Comparison of ENCODE assay signal across 20 cellular contexts in genomic region chr2:113178069-113178468, GRCh38. TPM values are rescaled to one million over a fixed set of nuclear protein-coding genes. Genes with fewer than 3 reads are reported as not detected.
DNase-seq lines count a peak whose midpoint lies in the region; ATAC-seq and TF ChIP-seq lines count a peak whose summit lies in the region.
"Had no signal": no experiment of that assay in that cellular context is flagged by ENCODE, and none has a peak within 500 bp of the region (broad histone marks: within the 10 kb centered on the region; RNA-seq: fewer than 3 reads in every experiment).

No MANE protein-coding gene starts in this region.

- no peak overlapping the region for H3K27ac ChIP-seq in CD4-positive, CD25-positive, alpha-beta regulatory T cell (ENCODE audit: insufficient read depth, low read length, poor library complexity, severe bottlenecking)
- no peak overlapping the region for H3K27ac ChIP-seq in body of pancreas
- H3K27ac ChIP-seq: 22Rv1, heart left ventricle, skin epidermis, suprapubic skin had no signal

- H3K27me3 Mint-ChIP-seq in T-helper 1 cell treated with Interleukin-12 subunit alpha and Interleukin-12 subunit beta and Interleukin-4 antibody, amounts not matched to agents 30 μg/mL and 1 μg/mL, for 36 hours (ENCODE audit: low read depth), result no peaks in the 10 kb centered on the region
- H3K27me3 Mint-ChIP-seq in CD4-positive, CD25-positive, alpha-beta regulatory T cell, result peaks cover 11% of the 10 kb centered on the region
- H3K27me3 Mint-ChIP-seq in activated T-helper 17 cell treated with anti-CD3 and anti-CD28 coated beads, Interleukin-2, amount 50 U/mL, for 72 hours, result no peaks in the 10 kb centered on the region
- H3K27me3 Mint-ChIP-seq in naive thymus-derived CD8-positive, alpha-beta T cell, result peaks cover 0 to 2% (median 0%) of the 10 kb centered on the region in 5 donors
- H3K27me3 Mint-ChIP-seq: progenitor cell of endocrine pancreas had no signal

- H3K4me3 ChIP-seq in CD4-positive, CD25-positive, alpha-beta regulatory T cell (ENCODE audit: low read depth, low read length), result no peak overlapping the region
- H3K4me3 ChIP-seq in body of pancreas, result no peak overlapping the region
- H3K4me3 ChIP-seq: heart left ventricle, lung, skin epidermis, suprapubic skin had no signal

- ATAC-seq in CD4-positive, CD25-positive, alpha-beta regulatory T cell (ENCODE audit: low read depth in 2 of 2), result no peak
- no peak for ATAC-seq in activated T-helper 17 cell treated with anti-CD3 and anti-CD28 coated beads, Interleukin-2, amount 50 U/mL, for 72 hours (replicated peaks)
- ATAC-seq in naive thymus-derived CD8-positive, alpha-beta T cell, result no peak
- ATAC-seq in body of pancreas (no peak), GM21717 (IDR thresholded peaks at IDR 0.05; ENCODE audit: unreplicated experiment) (no peak), GM21529 (IDR thresholded peaks at IDR 0.05; ENCODE audit: unreplicated experiment) (no peak)
- ATAC-seq: heart left ventricle, Right ventricle myocardium inferior had no signal

- H3K4me1 ChIP-seq in CD4-positive, CD25-positive, alpha-beta regulatory T cell (ENCODE audit: control insufficient read depth, insufficient read depth, low read length, poor library complexity, severe bottlenecking), result peaks cover 89% of the 10 kb centered on the region
- peaks cover 30% of the 10 kb centered on the region for H3K4me1 ChIP-seq in body of pancreas

- H3K4me3 Mint-ChIP-seq in T-helper 1 cell treated with Interleukin-12 subunit alpha and Interleukin-12 subunit beta and Interleukin-4 antibody, amounts not matched to agents 30 μg/mL and 1 μg/mL, for 36 hours, result peak overlapping the region; percentile 81
- peak overlapping the region; percentile 90 to 92 (median 92) for H3K4me3 Mint-ChIP-seq in CD4-positive, CD25-positive, alpha-beta regulatory T cell
- H3K4me3 Mint-ChIP-seq in activated T-helper 17 cell treated with anti-CD3 and anti-CD28 coated beads, Interleukin-2, amount 50 U/mL, for 72 hours, result peak overlapping the region; percentile 89
- peak overlapping the region; percentile 70 to 96 (median 92) for H3K4me3 Mint-ChIP-seq in naive thymus-derived CD8-positive, alpha-beta T cell

- TF ChIP-seq POLR2A in body of pancreas (IDR thresholded peaks at IDR 0.05), result no peak

- H3K27me3 ChIP-seq in CD4-positive, CD25-positive, alpha-beta regulatory T cell (ENCODE audit: control insufficient read depth, insufficient read depth, low read length), result no peaks in the 10 kb centered on the region
- no peaks in the 10 kb centered on the region for H3K27me3 ChIP-seq in body of pancreas
- H3K27me3 ChIP-seq: heart left ventricle, suprapubic skin had no signal

- no peak for DNase-seq in T-helper 1 cell
- no peak for DNase-seq in CD4-positive, CD25-positive, alpha-beta regulatory T cell
- no peak for DNase-seq in naive thymus-derived CD8-positive, alpha-beta T cell
- no peak for DNase-seq in body of pancreas
- DNase-seq: heart left ventricle; KBM-7; NCI-H2081; NCI-H510A treated with DMSO at 0.1 percent for 48 hours; stimulated activated CD4-positive, alpha-beta T cell treated with anti-CD3 and anti-CD28 coated beads, Interleukin-4, amount 100 ng/mL, for 1 hour had no signal

- intact Hi-C loops in body of pancreas (cut with DNase I), result no loop called here

- 90 to 92% methylated on average over 6 of the region's 6 CpGs for WGBS in body of pancreas, 2 donors

- peak overlapping the region; percentile 46 for H3K27ac Mint-ChIP-seq in T-helper 1 cell treated with Interleukin-12 subunit alpha and Interleukin-12 subunit beta and Interleukin-4 antibody, amounts not matched to agents 30 μg/mL and 1 μg/mL, for 36 hours
- H3K27ac Mint-ChIP-seq in CD4-positive, CD25-positive, alpha-beta regulatory T cell, result peak overlapping the region; percentile 90 to 96 (median 95)
- H3K27ac Mint-ChIP-seq in activated T-helper 17 cell treated with anti-CD3 and anti-CD28 coated beads, Interleukin-2, amount 50 U/mL, for 72 hours, result peak overlapping the region; percentile 95
- peak overlapping the region; percentile 79 to 97 (median 94) for H3K27ac Mint-ChIP-seq in naive thymus-derived CD8-positive, alpha-beta T cell
- H3K27ac Mint-ChIP-seq: progenitor cell of endocrine pancreas had no signal

- TF ChIP-seq CTCF in body of pancreas (IDR thresholded peaks at IDR 0.05), result no peak

- POLR2A ChIA-PET in naive thymus-derived CD8-positive, alpha-beta T cell (lab: Charles Lee), result interaction anchor here (5.7 to 19.8 kb wide), 2 partner anchors 16 to 18 kb away, joined by 80 to 318 read pairs; no protein-coding TSS in a partner anchor

- peaks cover 55% of the 10 kb centered on the region for H3K36me3 Mint-ChIP-seq in T-helper 1 cell treated with Interleukin-12 subunit alpha and Interleukin-12 subunit beta and Interleukin-4 antibody, amounts not matched to agents 30 μg/mL and 1 μg/mL, for 36 hours (ENCODE audit: low read depth)
- peaks cover 28% of the 10 kb centered on the region for H3K36me3 Mint-ChIP-seq in CD4-positive, CD25-positive, alpha-beta regulatory T cell
- H3K36me3 Mint-ChIP-seq in activated T-helper 17 cell treated with anti-CD3 and anti-CD28 coated beads, Interleukin-2, amount 50 U/mL, for 72 hours (ENCODE audit: low read depth), result peaks cover 100% of the 10 kb centered on the region
- peaks cover 0 to 48% (median 6%) of the 10 kb centered on the region in 3 donors for H3K36me3 Mint-ChIP-seq in naive thymus-derived CD8-positive, alpha-beta T cell

- H3K9me3 ChIP-seq in CD4-positive, CD25-positive, alpha-beta regulatory T cell (ENCODE audit: control insufficient read depth in 2 of 2, low read length in 2 of 2), result no peaks in the 10 kb centered on the region
- no peaks in the 10 kb centered on the region for H3K9me3 ChIP-seq in body of pancreas
- H3K9me3 ChIP-seq: heart left ventricle, suprapubic skin had no signal

- no peaks in the 10 kb centered on the region for H3K9me3 Mint-ChIP-seq in T-helper 1 cell treated with Interleukin-12 subunit alpha and Interleukin-12 subunit beta and Interleukin-4 antibody, amounts not matched to agents 30 μg/mL and 1 μg/mL, for 36 hours
- H3K9me3 Mint-ChIP-seq in CD4-positive, CD25-positive, alpha-beta regulatory T cell, result peaks cover 0 to 2% (median 0%) of the 10 kb centered on the region in 7 donors
- H3K9me3 Mint-ChIP-seq in activated T-helper 17 cell treated with anti-CD3 and anti-CD28 coated beads, Interleukin-2, amount 50 U/mL, for 72 hours, result no peaks in the 10 kb centered on the region
- peaks cover 0 to 2% (median 0%) of the 10 kb centered on the region in 9 donors for H3K9me3 Mint-ChIP-seq in naive thymus-derived CD8-positive, alpha-beta T cell

- H3K4me1 Mint-ChIP-seq in T-helper 1 cell treated with Interleukin-12 subunit alpha and Interleukin-12 subunit beta and Interleukin-4 antibody, amounts not matched to agents 30 μg/mL and 1 μg/mL, for 36 hours (ENCODE audit: low read depth), result peaks cover 72% of the 10 kb centered on the region
- H3K4me1 Mint-ChIP-seq in CD4-positive, CD25-positive, alpha-beta regulatory T cell, result peaks cover 17 to 88% (median 70%) of the 10 kb centered on the region in 4 donors
- peaks cover 54% of the 10 kb centered on the region for H3K4me1 Mint-ChIP-seq in activated T-helper 17 cell treated with anti-CD3 and anti-CD28 coated beads, Interleukin-2, amount 50 U/mL, for 72 hours
- peaks cover 48 to 90% (median 83%) of the 10 kb centered on the region in 4 donors for H3K4me1 Mint-ChIP-seq in naive thymus-derived CD8-positive, alpha-beta T cell

- H3K36me3 ChIP-seq in CD4-positive, CD25-positive, alpha-beta regulatory T cell (ENCODE audit: control insufficient read depth, insufficient read depth, low read length), result peaks cover 33% of the 10 kb centered on the region
- no peaks in the 10 kb centered on the region for H3K36me3 ChIP-seq in body of pancreas (replicated peaks in 1 of 2; ENCODE audit: insufficient read depth in 1 of 2, low read depth in 2 of 2)

RNA-seq across cellular contexts. Expression of gene PSD4, which starts 4.3 kb away (rescaled TPM):
- total RNA-seq in CD4-positive, CD25-positive, alpha-beta regulatory T cell, result 124 TPM
- polyA plus RNA-seq in CD4-positive, CD25-positive, alpha-beta regulatory T cell, result 10 to 100 TPM; 18.1 to 26.3 (median 20.7) TPM
- 100 to 1,000 TPM; 300 to 503 TPM for total RNA-seq in activated T-helper 17 cell treated with anti-CD3 and anti-CD28 coated beads, Interleukin-2, amount 50 U/mL, for 72 hours
- total RNA-seq in naive thymus-derived CD8-positive, alpha-beta T cell, result 100 to 1,000 TPM; 118 to 124 TPM
- polyA plus RNA-seq in naive thymus-derived CD8-positive, alpha-beta T cell, result 10 to 100 TPM; 22.8 to 44.1 (median 29.9) TPM
- total RNA-seq in body of pancreas, result 10 to 100 TPM; 40.5 to 83.4 TPM

RNA-seq across cellular contexts. Expression of gene IL1RN, which starts 50.7 kb away (rescaled TPM):
- not detected for total RNA-seq in CD4-positive, CD25-positive, alpha-beta regulatory T cell
- polyA plus RNA-seq in CD4-positive, CD25-positive, alpha-beta regulatory T cell, result under 1 TPM in 2 of 4 donors, not detected in 2; 0.23 to 0.59 TPM
- 10 to 100 TPM; 12.8 to 32.8 TPM for total RNA-seq in activated T-helper 17 cell treated with anti-CD3 and anti-CD28 coated beads, Interleukin-2, amount 50 U/mL, for 72 hours
- 1 to 10 TPM in 1 of 2 experiments, not detected in 1; 1.2 TPM for total RNA-seq in naive thymus-derived CD8-positive, alpha-beta T cell
- not detected for polyA plus RNA-seq in naive thymus-derived CD8-positive, alpha-beta T cell
- under 1 TPM in 1 of 2 donors, not detected in 1; 0.78 TPM for total RNA-seq in body of pancreas
- total RNA-seq: astrocyte, progenitor cell of endocrine pancreas had no signal

Comparison
In these comparisons a context has a peak if more than half of its experiments do, and no peak if none do; other contexts are left out.
1. RNA of gene IL1RN, which starts 50.7 kb away (total RNA-seq): 12.8 to 32.8 TPM in activated T-helper 17 cell treated with anti-CD3 and anti-CD28 coated beads, Interleukin-2, amount 50 U/mL, for 72 hours; 1.2 TPM in naive thymus-derived CD8-positive, alpha-beta T cell, 0.78 TPM in body of pancreas and not detected in CD4-positive, CD25-positive, alpha-beta regulatory T cell (single experiment); every median in the first group is over 4 times any median in the second.
2. Peak in every context shown above with its lines, with median percentiles within 50 percentile points of each other: H3K27ac Mint-ChIP-seq and H3K4me3 Mint-ChIP-seq.